Comparison of ENCODE assay signal across 2 cellular contexts in the genomic region with DNA sequence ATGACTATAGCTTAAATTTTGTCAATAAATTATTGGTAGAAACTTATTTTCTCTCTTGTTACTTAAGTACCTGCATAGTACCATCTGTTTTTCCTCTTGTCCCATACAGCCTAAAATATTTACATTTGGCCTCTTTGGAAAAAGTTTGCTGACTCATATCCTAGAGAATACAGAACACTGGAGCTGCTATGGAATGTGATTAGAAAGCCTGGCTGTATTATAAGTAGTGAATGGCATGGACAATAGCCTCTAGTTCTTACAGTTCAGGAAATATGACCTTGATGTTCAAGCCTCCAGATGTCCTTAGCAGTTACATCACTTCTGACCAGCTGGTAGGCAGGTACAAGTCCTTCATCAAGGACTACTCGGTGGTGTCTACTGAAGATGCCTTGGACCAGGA.
TF ChIP-seq lines count a peak whose summit lies in the region.

No MANE protein-coding gene starts in this region.

TF ChIP-seq in endothelial cell of umbilical vein, 7 proteins besides CTCF, POLR2A, EP300 and RAD21:
- TF ChIP-seq MYC (IDR thresholded peaks at IDR 0.05; ENCODE audit: low read depth, low read length) (no peak), GATA2 (IDR thresholded peaks at IDR 0.05; ENCODE audit: insufficient read depth, insufficient read length, low read depth, low read length) (no peak), FOS (IDR thresholded peaks at IDR 0.05; ENCODE audit: borderline replicate concordance, insufficient read depth, low read length) (no peak), JUN (IDR thresholded peaks at IDR 0.05; ENCODE audit: borderline replicate concordance, insufficient read depth, insufficient read length, low read depth) (no peak), EZH2 (IDR thresholded peaks at IDR 0.05; ENCODE audit: borderline replicate concordance, low read depth, low read length, severe bottlenecking) (no peak), POLR2AphosphoS5 (IDR thresholded peaks at IDR 0.05; ENCODE audit: insufficient read depth, low read depth, low read length) (no peak)
- TF ChIP-seq, protein P1, sequence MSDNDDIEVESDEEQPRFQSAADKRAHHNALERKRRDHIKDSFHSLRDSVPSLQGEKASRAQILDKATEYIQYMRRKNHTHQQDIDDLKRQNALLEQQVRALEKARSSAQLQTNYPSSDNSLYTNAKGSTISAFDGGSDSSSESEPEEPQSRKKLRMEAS (IDR thresholded peaks at IDR 0.05; ENCODE audit: insufficient read depth, insufficient read length): no peak

TF ChIP-seq in HepG2, 621 proteins besides CTCF, POLR2A, EP300 and RAD21:
- TF ChIP-seq THAP11 (CRISPR knock-in tag; IDR thresholded peaks at IDR 0.05) (no peak), ETV5 (CRISPR knock-in tag; IDR thresholded peaks at IDR 0.05; ENCODE audit: borderline replicate concordance) (no peak), PLRG1 (conservative IDR thresholded peaks at IDR 0.05) (no peak), ZFP36L2 (CRISPR knock-in tag; IDR thresholded peaks at IDR 0.05) (no peak), RFXAP (CRISPR knock-in tag; IDR thresholded peaks at IDR 0.05; ENCODE audit: borderline replicate concordance) (no peak), HOXA9 (CRISPR knock-in tag; IDR thresholded peaks at IDR 0.05; ENCODE audit: borderline replicate concordance) (no peak), GPN1 (CRISPR knock-in tag; IDR thresholded peaks at IDR 0.05; ENCODE audit: borderline replicate concordance) (no peak)
- TF ChIP-seq, protein P2, sequence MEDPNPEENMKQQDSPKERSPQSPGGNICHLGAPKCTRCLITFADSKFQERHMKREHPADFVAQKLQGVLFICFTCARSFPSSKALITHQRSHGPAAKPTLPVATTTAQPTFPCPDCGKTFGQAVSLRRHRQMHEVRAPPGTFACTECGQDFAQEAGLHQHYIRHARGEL (CRISPR knock-in tag; IDR thresholded peaks at IDR 0.05): no peak
TF ChIP-seq in HepG2: peak in this region for 0.
